21 cellular contexts compared by ENCODE assay signal in genomic region chr7:77313876-77314480, GRCh38.
"Had no signal": no experiment of that assay in that cellular context is flagged by ENCODE, and none has a peak within 500 bp of the region (broad histone marks: within the 10 kb centered on the region; RNA-seq: fewer than 3 reads in every experiment).

No MANE protein-coding gene starts in this region.

- ATAC-seq: activated CD8-positive, alpha-beta T cell treated with anti-CD3 and anti-CD28 coated beads for 36 hours; activated T-cell treated with anti-CD3 and anti-CD28 coated beads, Interleukin-2, amount 50 U/mL, for 4 hours; activated T-helper 17 cell treated with anti-CD3 and anti-CD28 coated beads, Interleukin-2, amount 50 U/mL, for 72 hours; esophagus mucosa; left lung; pancreas; SK-N-SH treated with all-trans-retinoic acid at 6 μM for 48 hours; WTC11 had no signal

- H3K9me3 ChIP-seq: left lung, pancreas, prostate gland, tibial artery had no signal

- H3K27ac ChIP-seq: left lung, pancreas, prostate gland, tibial artery had no signal

- H3K4me1 ChIP-seq: pancreas, prostate gland had no signal

- DNase-seq: activated CD4-positive, alpha-beta T cell treated with anti-CD3 and anti-CD28 coated beads for 1 hour; activated CD4-positive, alpha-beta T cell treated with anti-CD3 and anti-CD28 coated beads, Interleukin-2, amount 10 ng/mL, durations not matched to agents 7 days and 5 days; activated CD8-positive, alpha-beta T cell treated with anti-CD3 and anti-CD28 coated beads for 36 hours; activated gamma-delta T cell treated with Interleukin-2 at 50 U/mL for 16 hours; activated naive CD4-positive, alpha-beta T cell treated with anti-CD3 and anti-CD28 coated beads, Interleukin-2, amount 50 U/mL, for 16 hours; activated T-cell treated with anti-CD3 and anti-CD28 coated beads, Interleukin-2, amount 50 U/mL, for 4 hours; amygdala; endodermal cell; foreskin melanocyte; left lung; naive B cell; nucleus accumbens; pancreas; stimulated activated naive CD4-positive, alpha-beta T cell treated with Interleukin-2 at 50 U/mL for 16 hours; T-helper 2 cell; tibial artery had no signal

- H3K4me3 ChIP-seq: left lung, pancreas, prostate gland, tibial artery had no signal

- H3K27me3 ChIP-seq: left lung, pancreas, tibial artery had no signal
